ENCODE assay signal across 11 cellular contexts in genomic region chr7:102318482-102318971, GRCh38. TPM values are rescaled to one million over a fixed set of nuclear protein-coding genes. Genes with fewer than 3 reads are reported as not detected.
DNase-seq lines count a peak whose midpoint lies in the region; ATAC-seq and TF ChIP-seq lines count a peak whose summit lies in the region.
"Had no signal": no experiment of that assay in that cellular context is flagged by ENCODE, and none has a peak within 500 bp of the region (broad histone marks: within the 10 kb centered on the region; RNA-seq: fewer than 3 reads in every experiment).

No MANE protein-coding gene starts in this region.

- no peaks in the 10 kb centered on the region for H3K9me2 ChIP-seq in SK-N-SH

- no peak for TF ChIP-seq EP300 in SK-N-SH (IDR thresholded peaks at IDR 0.05; ENCODE audit: borderline replicate concordance in 1 of 2, low read depth in 1 of 2, low read length in 1 of 2)

- H3K9me3 ChIP-seq in heart right ventricle, result no peaks in the 10 kb centered on the region
- no peaks in the 10 kb centered on the region for H3K9me3 ChIP-seq in right atrium auricular region
- no peaks in the 10 kb centered on the region for H3K9me3 ChIP-seq in SK-N-SH
- no peaks in the 10 kb centered on the region for H3K9me3 ChIP-seq in right cardiac atrium (ENCODE audit: control insufficient read depth, low read length)

- TF ChIP-seq CTCF in heart right ventricle (IDR thresholded peaks at IDR 0.05) (no peak), right atrium auricular region (IDR thresholded peaks at IDR 0.05) (no peak), SK-N-SH (IDR thresholded peaks at IDR 0.05) (no peak)

- peak overlapping the region in 4 of 10 donors; percentile 29 to 55 (median 45) for H3K27ac ChIP-seq in heart right ventricle
- H3K27ac ChIP-seq in right atrium auricular region, result no peak overlapping the region
- H3K27ac ChIP-seq in SK-N-SH (ENCODE audit: low read depth in 2 of 2, low read length in 1 of 2), result no peak overlapping the region; a peak in 1 of 4 replicates
- H3K27ac ChIP-seq in right cardiac atrium (ENCODE audit: low read length), result no peak overlapping the region

- H3K9ac ChIP-seq in SK-N-SH, result no peak overlapping the region

- CTCF ChIA-PET in SK-N-SH (lab: Yijun Ruan, JAX), result interaction anchor here (0.8 to 2.4 kb wide), 6 partner anchors 10 to 776 kb away, joined by 3 to 6 read pairs (median 3); no protein-coding TSS in a partner anchor

- no peak overlapping the region for H3K4me3 ChIP-seq in heart right ventricle
- no peak overlapping the region for H3K4me3 ChIP-seq in right atrium auricular region
- no peak overlapping the region for H3K4me3 ChIP-seq in SK-N-SH (ENCODE audit: low read depth in 2 of 2, low read length in 1 of 2)
- no peak overlapping the region for H3K4me3 ChIP-seq in right cardiac atrium (ENCODE audit: low read length)
- H3K4me3 ChIP-seq: skin epidermis had no signal

- H3K4me2 ChIP-seq in SK-N-SH, result no peak overlapping the region

- ATAC-seq in heart right ventricle (peak; percentile 34 to 80 (median 48)), right cardiac atrium (peak; percentile 31 to 36), HG02763 (IDR thresholded peaks at IDR 0.05; ENCODE audit: unreplicated experiment) (no peak)

- DNase-seq in heart right ventricle (peak; percentile 46 to 47), right atrium auricular region (ENCODE audit: low spot score) (no peak), SK-N-SH (peak; percentile 59), right cardiac atrium (peak in 2 of 3 donors; percentile 73 to 77), NK-92 (lab: John Stamatoyannopoulos, UW; ENCODE audit: unreplicated experiment) (no peak), NCI-H2227 treated with DMSO at 0.1 percent for 48 hours (lab: John Stamatoyannopoulos, UW) (no peak), COLO829 (ENCODE audit: low spot score) (no peak)
- DNase-seq: NCI-H2081 treated with DMSO at 0.1 percent for 48 hours had no signal

- peaks cover 0 to 19% (median 0%) of the 10 kb centered on the region in 9 donors for H3K36me3 ChIP-seq in heart right ventricle
- no peaks in the 10 kb centered on the region for H3K36me3 ChIP-seq in right atrium auricular region
- peaks cover 0 to 4% of the 10 kb centered on the region in 2 experiments for H3K36me3 ChIP-seq in SK-N-SH (replicated peaks in 1 of 2; ENCODE audit: control insufficient read depth in 1 of 2, insufficient read depth in 2 of 2, low read length in 1 of 2)

- no peaks in the 10 kb centered on the region for H4K20me1 ChIP-seq in SK-N-SH (ENCODE audit: insufficient read depth)

- no peaks in the 10 kb centered on the region for H3F3A ChIP-seq in SK-N-SH (replicated peaks; ENCODE audit: insufficient read depth)

- intact Hi-C loops in heart right ventricle (cut with DNase I) (no loop called here), right cardiac atrium (cut with DNase I) (no loop called here)

- H3K79me2 ChIP-seq in SK-N-SH (ENCODE audit: insufficient read depth), result no peaks in the 10 kb centered on the region

- H3K27me3 ChIP-seq in heart right ventricle (peaks cover 0 to 19% (median 5%) of the 10 kb centered on the region in 7 donors), right atrium auricular region (no peaks in the 10 kb centered on the region), SK-N-SH (ENCODE audit: insufficient read depth) (no peaks in the 10 kb centered on the region), right cardiac atrium (ENCODE audit: control insufficient read depth, insufficient read depth) (no peaks in the 10 kb centered on the region)

- no peak for TF ChIP-seq RAD21 in SK-N-SH (IDR thresholded peaks at IDR 0.05; ENCODE audit: low read length)

- H3K4me1 ChIP-seq in heart right ventricle (peaks cover 0 to 25% (median 9%) of the 10 kb centered on the region in 9 donors), right atrium auricular region (peaks cover 0 to 10% of the 10 kb centered on the region in 2 donors), SK-N-SH (ENCODE audit: control insufficient read depth in 1 of 2, insufficient read depth in 2 of 2, low read depth in 1 of 2, low read length in 1 of 2) (peaks cover 0 to 4% of the 10 kb centered on the region in 2 experiments; a peak in 1 of 4 replicates), right cardiac atrium (ENCODE audit: control insufficient read depth, insufficient read depth, low read length) (no peaks in the 10 kb centered on the region)

- POLR2A ChIA-PET in SK-N-SH (lab: Yijun Ruan, JAX), result no interaction called here

- H2AFZ ChIP-seq in SK-N-SH (ENCODE audit: low read depth), result no peak overlapping the region

- 57 to 61% methylated on average over 7 of the region's 7 CpGs for WGBS in heart right ventricle, 2 donors
- WGBS in SK-N-SH (ENCODE audit: low lambda C conversion rate), result 86% methylated on average over 7 of the region's 7 CpGs
- WGBS in right cardiac atrium, result 61% methylated on average over 7 of the region's 7 CpGs

TF ChIP-seq in SK-N-SH, 30 proteins besides CTCF, POLR2A, EP300 and RAD21:
- TF ChIP-seq GATA2 (CRISPR knock-in tag; IDR thresholded peaks at IDR 0.05), result no peak
- TF ChIP-seq CHD2 (IDR thresholded peaks at IDR 0.05; ENCODE audit: low read length, partially characterized antibody), result no peak
- TF ChIP-seq RCOR1 (IDR thresholded peaks at IDR 0.05; ENCODE audit: low read length), result no peak
- no peak for TF ChIP-seq USF1 (IDR thresholded peaks at IDR 0.05; ENCODE audit: borderline replicate concordance, low read depth)
- TF ChIP-seq NRF1 (IDR thresholded peaks at IDR 0.05; ENCODE audit: low read depth, low read length), result no peak
- TF ChIP-seq USF2 (IDR thresholded peaks at IDR 0.05; ENCODE audit: borderline replicate concordance, low read depth, low read length), result no peak
- TF ChIP-seq YY1 (IDR thresholded peaks at IDR 0.05; ENCODE audit: low read depth), result no peak
- TF ChIP-seq TAF1 (IDR thresholded peaks at IDR 0.05; ENCODE audit: borderline replicate concordance, low read depth, low read length), result no peak
- TF ChIP-seq TEAD4 (IDR thresholded peaks at IDR 0.05; ENCODE audit: borderline replicate concordance, insufficient read depth), result no peak
- no peak for TF ChIP-seq GABPA (IDR thresholded peaks at IDR 0.05; ENCODE audit: low read depth)
- no peak for TF ChIP-seq SMC3 (IDR thresholded peaks at IDR 0.05; ENCODE audit: low read depth, low read length)
- TF ChIP-seq MEF2A (IDR thresholded peaks at IDR 0.05; ENCODE audit: borderline replicate concordance, low read depth), result no peak
- TF ChIP-seq ELF1 (IDR thresholded peaks at IDR 0.05), result no peak
- TF ChIP-seq PBX3 (IDR thresholded peaks at IDR 0.05), result no peak

RNA-seq across cellular contexts. Expression of gene SH2B2, which starts 31.9 kb away (rescaled TPM):
- total RNA-seq in heart right ventricle, result 1 to 10 TPM in 6 of 10 donors, under 1 TPM in 4; 0.83 to 4.2 (median 1.2) TPM
- polyA plus RNA-seq in heart right ventricle, result 1 to 10 TPM in 1 of 2 donors, under 1 TPM in 1; 0.95 to 2.3 TPM
- 1 to 10 TPM; 1.3 to 2.6 TPM for total RNA-seq in right atrium auricular region
- polyA plus RNA-seq in SK-N-SH (2012; rRNA removed), result 3.8 and 4.7 TPM in 2 replicates
- 1.5 and 3.3 TPM in 2 replicates for polyA plus RNA-seq in SK-N-SH (2012; cell fraction: cytosol; rRNA removed)
- 8.5 and 19.3 TPM in 2 replicates for polyA plus RNA-seq in SK-N-SH (2012; cell fraction: nucleus; rRNA removed)
- total RNA-seq in right cardiac atrium, result 1 to 10 TPM in 2 of 4 donors, under 1 TPM in 2; 0.49 to 2.8 (median 1.2) TPM
- 0.84 TPM for polyA plus RNA-seq in right cardiac atrium

RNA-seq across cellular contexts. Expression of gene SPDYE6, which starts 37.7 kb away (rescaled TPM):
- total RNA-seq in heart right ventricle (not detected), right atrium auricular region (not detected), right cardiac atrium (not detected)
- polyA plus RNA-seq in heart right ventricle (under 1 TPM; 0.03 to 0.29 TPM), SK-N-SH (2012; rRNA removed) (not detected in 2 replicates), right cardiac atrium (0.18 TPM)
- not detected in 2 replicates for polyA plus RNA-seq in SK-N-SH (2012; cell fraction: cytosol; rRNA removed)
- not detected in 2 replicates for polyA plus RNA-seq in SK-N-SH (2012; cell fraction: nucleus; rRNA removed)
- polyA plus RNA-seq: BJ had no signal

Comparison
In these comparisons a context has a peak if more than half of its experiments do, and no peak if none do; other contexts are left out.
1. DNase-seq: peak in heart right ventricle (2 of 2), SK-N-SH (single experiment) and right cardiac atrium (2 of 3); none in right atrium auricular region (single experiment), NK-92 (single experiment), NCI-H2227 treated with DMSO at 0.1 percent for 48 hours (single experiment) and COLO829 (single experiment).